Comparison of ENCODE assay signal across 2 cellular contexts in genomic region chr16:20459227-20459626, GRCh38. TPM values are rescaled to one million over a fixed set of nuclear protein-coding genes. Genes with fewer than 3 reads are reported as not detected.
"Had no signal": no experiment of that assay in that cellular context is flagged by ENCODE, and none has a peak within 500 bp of the region (broad histone marks: within the 10 kb centered on the region; RNA-seq: fewer than 3 reads in every experiment).

No MANE protein-coding gene starts in this region.

RNA-seq across cellular contexts. Expression of gene ACSM2A, which starts 7.9 kb away (rescaled TPM):
- total RNA-seq: G401, GM12878 had no signal
- polyA plus RNA-seq: GM12878 had no signal

RNA-seq across cellular contexts. Expression of gene ACSM5, which starts 49.9 kb away (rescaled TPM):
- total RNA-seq: G401 had no signal

RNA-seq across cellular contexts. Expression of gene PDILT, which starts 54.7 kb away (rescaled TPM):
- total RNA-seq: G401, GM12878 had no signal
- polyA plus RNA-seq: GM12878 had no signal
